8 cellular contexts compared by ENCODE assay signal in the genomic region with DNA sequence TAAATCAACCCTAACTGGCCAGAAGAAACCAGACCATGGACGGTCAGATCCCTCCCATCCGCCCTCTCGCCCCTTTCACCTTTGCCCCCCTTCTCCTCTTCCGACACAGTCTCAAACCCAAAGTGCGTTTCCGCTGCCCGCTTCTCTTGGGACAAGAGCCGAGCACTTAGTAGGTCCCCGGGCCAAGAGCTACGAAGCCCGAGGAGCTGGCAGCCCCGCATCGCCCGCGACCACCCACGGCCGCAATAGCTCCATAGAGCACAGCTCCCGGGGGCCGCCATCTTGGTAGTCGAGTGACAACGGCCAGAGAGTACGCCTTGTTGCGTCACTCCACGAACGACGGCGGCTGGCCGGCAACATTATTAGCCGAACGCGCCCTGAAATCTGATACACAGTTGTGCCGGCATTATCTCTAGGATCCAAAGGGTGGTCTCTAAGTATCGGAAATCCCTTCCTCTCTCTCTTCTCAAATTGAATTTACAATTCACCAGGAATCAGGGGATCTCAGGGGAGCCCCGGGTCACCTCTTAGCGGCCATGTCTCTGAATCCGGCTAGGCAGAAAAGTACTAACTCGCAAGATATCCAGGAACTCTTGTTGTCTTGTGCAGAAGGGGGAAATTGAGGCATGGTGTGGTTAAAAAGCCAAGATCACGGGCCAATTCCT. TPM values are rescaled to one million over a fixed set of nuclear protein-coding genes. Genes with fewer than 3 reads are reported as not detected.
DNase-seq lines count a peak whose midpoint lies in the region; ATAC-seq and TF ChIP-seq lines count a peak whose summit lies in the region.

A gene with protein sequence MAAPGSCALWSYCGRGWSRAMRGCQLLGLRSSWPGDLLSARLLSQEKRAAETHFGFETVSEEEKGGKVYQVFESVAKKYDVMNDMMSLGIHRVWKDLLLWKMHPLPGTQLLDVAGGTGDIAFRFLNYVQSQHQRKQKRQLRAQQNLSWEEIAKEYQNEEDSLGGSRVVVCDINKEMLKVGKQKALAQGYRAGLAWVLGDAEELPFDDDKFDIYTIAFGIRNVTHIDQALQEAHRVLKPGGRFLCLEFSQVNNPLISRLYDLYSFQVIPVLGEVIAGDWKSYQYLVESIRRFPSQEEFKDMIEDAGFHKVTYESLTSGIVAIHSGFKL (minus strand): TSS at position 298 of the 665 bp plus-strand sequence. CDS start 17 bp downstream, at position 281.

- DNase-seq in CD8-positive, alpha-beta T cell, result peak; percentile 70 to 90 (median 84)
- DNase-seq in HS-5 (ENCODE audit: low read depth), result peak; percentile 49
- DNase-seq in NOMO-1 treated with dmso at 0.1 percent for 144 hours (lab: John Stamatoyannopoulos, UW; ENCODE audit: unreplicated experiment), result peak; percentile 64
- peak; percentile 85 for DNase-seq in activated CD8-positive, alpha-beta memory T cell treated with anti-CD3 and anti-CD28 coated beads, Interleukin-2, amount 50 U/mL, for 4 hours
- DNase-seq in stimulated activated CD8-positive, alpha-beta memory T cell treated with anti-CD3 and anti-CD28 coated beads, Interleukin-15, amount 100 ng/mL, for 4 hours (ENCODE audit: low read depth in 2 of 2), result peak; percentile 64 to 69

- H3K27ac Mint-ChIP-seq in CD8-positive, alpha-beta T cell, result peak within 1 kb of the TSS; percentile 99

- TF ChIP-seq CTCF in CD8-positive, alpha-beta T cell (IDR thresholded peaks at IDR 0.05), result no peak

- in situ Hi-C loops in endometrial microvascular endothelial cells (cut with HindIII; ENCODE audit: inconsistent ontology term, low pct_unique_long_range_greater_than_20kb, low sequenced_read_pairs), result no loop called here

- peak within 1 kb of the TSS; percentile 63 for H3K4me3 ChIP-seq in CD8-positive, alpha-beta T cell (ENCODE audit: low read depth, low read length)
- peak within 1 kb of the TSS; percentile 61 for H3K4me3 ChIP-seq in mesodermal cell (ENCODE audit: extremely low read depth, insufficient read depth, low read length, poor library complexity, severe bottlenecking)

- no peaks in the 10 kb centered on the region for H3K9me3 Mint-ChIP-seq in CD8-positive, alpha-beta T cell

- H3K27me3 ChIP-seq in CD8-positive, alpha-beta T cell (ENCODE audit: insufficient read depth, low read length), result no peaks in the 10 kb centered on the region

- POLR2A ChIA-PET in CD8-positive, alpha-beta T cell (lab: Charles Lee), result interaction anchor here (0.6 to 1.8 kb wide), 8 partner anchors 10 to 328 kb away, joined by 3 to 9 read pairs (median 4); partner anchors contain the start of genes DYNLL1, RPLP0 and SRSF9

- intact Hi-C loops in CD8-positive, alpha-beta T cell (cut with DNase I, micrococcal nuclease), result loop anchor here (1.0 to 2.0 kb wide), 3 partner anchors 33 to 82 kb away; partner anchors contain the start of genes DYNLL1 (in 1 of the 2), GATC (in 1 of the 2), SRSF9 (in 1 of the 2) and TRIAP1 (in 1 of the 2)

- H3K9me3 ChIP-seq in CD8-positive, alpha-beta T cell (ENCODE audit: low read length), result no peaks in the 10 kb centered on the region
- H3K9me3 ChIP-seq in mesodermal cell (ENCODE audit: control insufficient read depth, low read length), result no peaks in the 10 kb centered on the region

- peaks cover 30% of the 10 kb centered on the region for H3K4me1 Mint-ChIP-seq in CD8-positive, alpha-beta T cell (ENCODE audit: low read depth)

- CTCF ChIA-PET in CD8-positive, alpha-beta T cell (lab: Charles Lee), result interaction anchor here (0.9 to 1.1 kb wide), 2 partner anchors 17 to 34 kb away, joined by 3 read pairs; no protein-coding TSS in a partner anchor

- ATAC-seq in CD8-positive, alpha-beta T cell, result peak; percentile 96
- peak; percentile 67 for ATAC-seq in GM19467 (IDR thresholded peaks at IDR 0.05; ENCODE audit: unreplicated experiment)

- WGBS in mesodermal cell (ENCODE audit: insufficient coverage in 2 of 2), 2 experiments, result 1 to 2% methylated on average over 33 to 34 of the region's 38 CpGs

- peak within 1 kb of the TSS; percentile 82 for H3K27ac ChIP-seq in CD8-positive, alpha-beta T cell (ENCODE audit: low read depth, low read length)
- peak within 1 kb of the TSS; percentile 93 for H3K27ac ChIP-seq in mesodermal cell (ENCODE audit: low read depth, low read length, severe bottlenecking)

- H3K27me3 Mint-ChIP-seq in CD8-positive, alpha-beta T cell (ENCODE audit: low read depth), result no peaks in the 10 kb centered on the region

- peak within 1 kb of the TSS; percentile 100 for H3K4me3 Mint-ChIP-seq in CD8-positive, alpha-beta T cell

- peaks cover 5% of the 10 kb centered on the region for H3K4me1 ChIP-seq in CD8-positive, alpha-beta T cell (ENCODE audit: insufficient read depth, low read length)
- peaks cover 3% of the 10 kb centered on the region for H3K4me1 ChIP-seq in mesodermal cell (ENCODE audit: control insufficient read depth, insufficient read depth, low read length, poor library complexity, severe bottlenecking)

- no peaks in the 10 kb centered on the region for H3K36me3 ChIP-seq in CD8-positive, alpha-beta T cell (ENCODE audit: insufficient read depth, low read length)
- H3K36me3 ChIP-seq in mesodermal cell (ENCODE audit: control insufficient read depth, insufficient read depth, low read length), result peaks cover 4% of the 10 kb centered on the region

- H3K36me3 Mint-ChIP-seq in CD8-positive, alpha-beta T cell, result peaks cover 14% of the 10 kb centered on the region

RNA-seq across cellular contexts. Expression of the gene that starts here (rescaled TPM):
- 1 to 10 TPM; 7.7 to 9.0 TPM for total RNA-seq in CD8-positive, alpha-beta T cell
- total RNA-seq in endometrial microvascular endothelial cells (ENCODE audit: inconsistent ontology term), result 28.8 TPM
- polyA plus RNA-seq in mesodermal cell (2013, experiment 1 of 2), result 54.7 TPM
- polyA plus RNA-seq in mesodermal cell (2013, experiment 2 of 2), result 54.7 TPM

Comparison
In these comparisons a context has a peak if more than half of its experiments do, and no peak if none do; other contexts are left out.
1. Peak in every context shown above with its lines: DNase-seq, ATAC-seq, H3K4me3 ChIP-seq and H3K27ac ChIP-seq.